In the genomic region with DNA sequence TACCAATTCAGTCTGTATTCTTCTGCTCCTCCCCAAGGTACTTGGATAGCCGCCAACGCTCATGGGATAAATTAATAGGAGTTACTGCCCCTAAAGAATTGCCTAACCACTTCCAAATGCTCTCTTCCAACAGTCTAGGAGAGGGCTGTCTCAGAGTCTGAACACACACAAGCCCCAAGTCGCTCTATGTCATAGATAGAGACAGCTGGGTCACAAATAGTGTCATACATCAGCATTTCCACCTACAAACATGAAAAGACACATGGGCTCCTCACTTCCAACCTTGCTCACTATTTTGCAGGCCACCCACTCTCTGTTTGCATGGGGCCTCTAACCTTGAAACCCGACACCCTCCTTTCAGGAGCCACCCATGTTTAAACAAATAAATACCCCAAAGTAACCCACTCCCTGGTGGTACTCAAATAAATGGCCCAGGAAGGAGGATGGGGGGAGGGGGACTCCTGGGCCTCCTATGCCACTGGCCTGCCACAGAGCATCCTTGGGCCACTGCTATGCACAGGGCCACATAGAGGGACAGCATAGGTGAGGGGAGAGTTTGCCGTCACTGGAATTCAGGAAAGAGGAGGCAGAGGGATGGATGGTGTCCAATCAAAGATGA, we compare ENCODE assay signal across 11 cellular contexts.
A peak's percentile ranks its signal among the peaks of the same experiment; 100 is the strongest.
DNase-seq lines count a peak whose midpoint lies in the region; ATAC-seq, FAIRE-seq and TF ChIP-seq lines count a peak whose summit lies in the region.
"Had no signal": no experiment of that assay in that cellular context is flagged by ENCODE, and none has a peak within 500 bp of the region (broad histone marks: within the 10 kb centered on the region; RNA-seq: fewer than 3 reads in every experiment).

No MANE protein-coding gene starts in this region.

- CTCF ChIA-PET in A549 (lab: Yijun Ruan, JAX), result interaction anchor here (0.7 to 1.6 kb wide), 4 partner anchors 93 to 154 kb away, joined by 3 to 6 read pairs (median 3); no protein-coding TSS in a partner anchor

- ATAC-seq in A549, result peak; percentile 10 to 26; a peak in 2 of 6 replicates
- peak; percentile 20 for ATAC-seq in esophagus mucosa
- no peak for ATAC-seq in activated naive CD4-positive, alpha-beta T cell treated with anti-CD3 and anti-CD28 coated beads, Interleukin-2, amount 50 U/mL, for 72 hours
- ATAC-seq in GM21717 (IDR thresholded peaks at IDR 0.05; ENCODE audit: unreplicated experiment), result no peak
- ATAC-seq: activated CD4-positive, alpha-beta T cell treated with anti-CD3 and anti-CD28 coated beads for 36 hours had no signal

- FAIRE-seq in A549 (lab: Jason Lieb, UNC), result no peak
- no peak for FAIRE-seq in GM12892 (lab: Jason Lieb, UNC)

- H3K36me3 Mint-ChIP-seq in activated naive CD4-positive, alpha-beta T cell treated with anti-CD3 and anti-CD28 coated beads, Interleukin-2, amount 50 U/mL, for 72 hours, result no peaks in the 10 kb centered on the region

- DNase-seq in A549 (ENCODE audit: low read depth in 1 of 2, low spot score in 1 of 2) (peak in 1 of 2 experiments; percentile 59), H4 (ENCODE audit: low spot score) (peak; percentile 61), NCI-H446 treated with DMSO at 0.1 percent for 48 hours (lab: John Stamatoyannopoulos, UW) (peak; percentile 11), GM12892 (ENCODE audit: insufficient read length) (no peak), transverse colon (no peak)
- DNase-seq in activated naive CD4-positive, alpha-beta T cell treated with anti-CD3 and anti-CD28 coated beads, Interleukin-2, amount 50 U/mL, for 72 hours (ENCODE audit: low spot score in 2 of 2), result no peak
- DNase-seq: activated CD4-positive, alpha-beta T cell treated with anti-CD3 and anti-CD28 coated beads for 36 hours; SIG-M5 had no signal

- H3K9me3 Mint-ChIP-seq in activated naive CD4-positive, alpha-beta T cell treated with anti-CD3 and anti-CD28 coated beads, Interleukin-2, amount 50 U/mL, for 72 hours, result no peaks in the 10 kb centered on the region

- no peak for TF ChIP-seq CTCF in A549 (IDR thresholded peaks at IDR 0.05)
- TF ChIP-seq CTCF in transverse colon (IDR thresholded peaks at IDR 0.05), result no peak

- TF ChIP-seq EP300 in A549 (IDR thresholded peaks at IDR 0.05) (peak; percentile 55 to 67; a peak in 3 of 5 replicates), transverse colon (IDR thresholded peaks at IDR 0.05; ENCODE audit: low read depth) (no peak)

- no peaks in the 10 kb centered on the region for H3K36me3 ChIP-seq in transverse colon
- H3K36me3 ChIP-seq: tibial nerve had no signal

- H3K4me3 ChIP-seq in A549 (no peak overlapping the region), transverse colon (no peak overlapping the region)
- H3K4me3 ChIP-seq: tibial nerve had no signal

- H3K27ac ChIP-seq in A549 (peak overlapping the region; percentile 76 to 85), transverse colon (no peak overlapping the region)
- H3K27ac ChIP-seq: tibial nerve had no signal

- H3K4me2 ChIP-seq in A549, result peak overlapping the region; percentile 50

- in situ Hi-C loops in transverse colon (cut with MboI; ENCODE audit: low pct_ligation_motif_present in 1 of 4, low pct_unique_long_range_greater_than_20kb in 1 of 4, low sequenced_read_pairs in 3 of 4), result no loop called here

- H3K4me1 ChIP-seq in A549 (peaks cover 77% of the 10 kb centered on the region), transverse colon (no peaks in the 10 kb centered on the region)

- no peak for TF ChIP-seq POLR2A in A549 (IDR thresholded peaks at IDR 0.05; ENCODE audit: low read length)
- no peak for TF ChIP-seq POLR2A in GM12892 (IDR thresholded peaks at IDR 0.05; ENCODE audit: low read depth, low read length)
- TF ChIP-seq POLR2A in transverse colon (IDR thresholded peaks at IDR 0.05), result no peak

- no peaks in the 10 kb centered on the region for H3K27me3 ChIP-seq in transverse colon
- H3K27me3 ChIP-seq: tibial nerve had no signal

- no peak overlapping the region for H3K27ac Mint-ChIP-seq in activated naive CD4-positive, alpha-beta T cell treated with anti-CD3 and anti-CD28 coated beads, Interleukin-2, amount 50 U/mL, for 72 hours
- H3K27ac Mint-ChIP-seq: activated CD4-positive, alpha-beta T cell treated with anti-CD3 and anti-CD28 coated beads for 36 hours had no signal

- POLR2A ChIA-PET in A549 (lab: Yijun Ruan, JAX), result interaction anchor here (0.6 to 0.7 kb wide), 2 partner anchors 134 to 1336 kb away, joined by 4 to 6 read pairs; no protein-coding TSS in a partner anchor

- intact Hi-C loops in transverse colon (cut with DNase I; ENCODE audit: low total_unique reads), result no loop called here

- no peak for TF ChIP-seq RAD21 in A549 (conservative IDR thresholded peaks at IDR 0.05 in 1 of 2, IDR thresholded peaks at IDR 0.05 in 1 of 2)

- H3K9me3 ChIP-seq in A549 (no peaks in the 10 kb centered on the region), transverse colon (no peaks in the 10 kb centered on the region)
- H3K9me3 ChIP-seq: tibial nerve had no signal

- 50% methylated on average over 5 of the region's 5 CpGs for WGBS in A549 (ENCODE audit: missing lambda C conversion rate)
- WGBS in transverse colon (ENCODE audit: low coverage in 1 of 2), 2 donors, result 60 to 67% methylated on average over 1 to 5 of the region's 5 CpGs

TF ChIP-seq in A549, 52 proteins besides CTCF, POLR2A, EP300 and RAD21:
- TF ChIP-seq, protein P1, sequence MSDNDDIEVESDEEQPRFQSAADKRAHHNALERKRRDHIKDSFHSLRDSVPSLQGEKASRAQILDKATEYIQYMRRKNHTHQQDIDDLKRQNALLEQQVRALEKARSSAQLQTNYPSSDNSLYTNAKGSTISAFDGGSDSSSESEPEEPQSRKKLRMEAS (IDR thresholded peaks at IDR 0.05), result peak; percentile 28; the same call in 1 of the 2 replicates
- TF ChIP-seq FOSB (CRISPR knock-in tag; IDR thresholded peaks at IDR 0.05) (no peak), POLR2AphosphoS2 (conservative IDR thresholded peaks at IDR 0.05; ENCODE audit: low read length) (no peak), JUN (IDR thresholded peaks at IDR 0.05) (peak in 1 of 2 experiments; percentile 46; a peak in 2 of 5 replicates)

Comparison
In these comparisons a context has a peak if more than half of its experiments do, and no peak if none do; other contexts are left out.
1. ATAC-seq: peak in A549 (2 of 2) and esophagus mucosa (single experiment); none in activated naive CD4-positive, alpha-beta T cell treated with anti-CD3 and anti-CD28 coated beads, Interleukin-2, amount 50 U/mL, for 72 hours (0 of 2) and GM21717 (single experiment).
2. DNase-seq: peak in H4 (single experiment) and NCI-H446 treated with DMSO at 0.1 percent for 48 hours (single experiment); none in activated naive CD4-positive, alpha-beta T cell treated with anti-CD3 and anti-CD28 coated beads, Interleukin-2, amount 50 U/mL, for 72 hours (0 of 2), GM12892 (single experiment) and transverse colon (single experiment).
3. H3K27ac ChIP-seq: peak in A549 (2 of 2); none in transverse colon (0 of 4).